ENCODE assay signal across 16 cellular contexts in the genomic region with DNA sequence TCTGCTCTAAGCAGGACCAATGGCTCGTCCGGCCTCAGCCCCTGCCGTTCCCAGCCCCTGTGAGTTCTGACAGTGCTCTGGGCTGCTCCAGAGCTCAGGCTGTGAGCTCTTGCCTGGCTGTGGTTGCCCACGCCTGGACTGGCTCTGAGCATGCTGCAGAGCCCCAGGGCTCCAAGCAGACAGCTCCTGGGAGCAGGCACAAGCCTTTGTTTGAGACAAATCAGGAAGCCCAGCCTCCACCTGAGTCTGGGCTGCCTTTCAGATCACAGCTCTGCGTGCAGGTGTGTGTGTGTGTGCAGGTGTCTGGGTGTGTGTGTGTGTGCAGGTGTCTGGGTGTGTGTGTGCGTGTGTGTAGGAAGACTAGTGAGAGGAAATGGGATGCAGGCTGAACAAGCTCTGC. TPM values are rescaled to one million over a fixed set of nuclear protein-coding genes. Genes with fewer than 3 reads are reported as not detected.
DNase-seq lines count a peak whose midpoint lies in the region; ATAC-seq and TF ChIP-seq lines count a peak whose summit lies in the region.
"Had no signal": no experiment of that assay in that cellular context is flagged by ENCODE, and none has a peak within 500 bp of the region (broad histone marks: within the 10 kb centered on the region; RNA-seq: fewer than 3 reads in every experiment).

No MANE protein-coding gene starts in this region.

- no peak for TF ChIP-seq POLR2A in gastrocnemius medialis (IDR thresholded peaks at IDR 0.05)

- peak overlapping the region; percentile 7; the same call in 1 of the 2 replicates for H3K9ac ChIP-seq in HUES64 (ENCODE audit: low read depth, low read length)
- H3K9ac ChIP-seq: parathyroid adenoma had no signal

- no peaks in the 10 kb centered on the region for H3K36me3 Mint-ChIP-seq in glutamatergic neuron (ENCODE audit: unreplicated experiment)

- H3K27ac Mint-ChIP-seq in glutamatergic neuron (ENCODE audit: unreplicated experiment) = peak overlapping the region; percentile 87
- H3K27ac Mint-ChIP-seq: activated CD4-positive, alpha-beta T cell treated with anti-CD3 and anti-CD28 coated beads, Interleukin-2, amount 10 ng/mL, durations not matched to agents 24 days and 14 days; activated T-cell treated with anti-CD3 and anti-CD28 coated beads, Interleukin-2, amount 50 U/mL, for 24 hours had no signal

- H3K9me3 ChIP-seq in HUES64 (ENCODE audit: insufficient read depth, low read depth, low read length) (no peaks in the 10 kb centered on the region), gastrocnemius medialis (no peaks in the 10 kb centered on the region)

- peaks cover 3% of the 10 kb centered on the region for H3K27me3 Mint-ChIP-seq in glutamatergic neuron (ENCODE audit: unreplicated experiment)

- 85% methylated on average over 6 of the region's 6 CpGs for WGBS in HUES64

- DNase-seq in COLO668 (lab: John Stamatoyannopoulos, UW; ENCODE audit: unreplicated experiment) = peak; percentile 50
- peak; percentile 81 for DNase-seq in NCI-H69 (lab: John Stamatoyannopoulos, UW)
- DNase-seq in glutamatergic neuron = no peak
- DNase-seq in GM10248 (ENCODE audit: extremely low spot score) = no peak
- no peak for DNase-seq in gastrocnemius medialis
- no peak for DNase-seq in NK-92 treated with Interleukin-12 subunit alpha and Interleukin-12 subunit beta, amount 100 ng/mL, for 24 hours (lab: John Stamatoyannopoulos, UW)
- DNase-seq: activated CD4-positive, alpha-beta T cell treated with anti-CD3 and anti-CD28 coated beads, Interleukin-2, amount 10 ng/mL, durations not matched to agents 24 days and 14 days; activated T-cell treated with anti-CD3 and anti-CD28 coated beads, Interleukin-2, amount 50 U/mL, for 24 hours; cerebellar nuclear complex; stimulated activated naive CD8-positive, alpha-beta T cell treated with anti-CD3 and anti-CD28 coated beads, Interleukin-15, amount 100 ng/mL, for 72 hours; T1000 had no signal

- H3K4me1 ChIP-seq in HUES64 (ENCODE audit: insufficient read depth, low read length) (peaks cover 24% of the 10 kb centered on the region), gastrocnemius medialis (no peaks in the 10 kb centered on the region)

- in situ Hi-C loops in gastrocnemius medialis (cut with MboI; ENCODE audit: low sequenced_read_pairs in 4 of 4) = loop anchor here in 2 of 4 donors (10.0 kb wide), 2 partner anchors 771 to 861 kb away; no protein-coding TSS in a partner anchor

- H3K4me3 Mint-ChIP-seq in glutamatergic neuron (ENCODE audit: unreplicated experiment) = peak overlapping the region; percentile 32
- H3K4me3 Mint-ChIP-seq: activated CD4-positive, alpha-beta T cell treated with anti-CD3 and anti-CD28 coated beads, Interleukin-2, amount 10 ng/mL, durations not matched to agents 24 days and 14 days; activated T-cell treated with anti-CD3 and anti-CD28 coated beads, Interleukin-2, amount 50 U/mL, for 24 hours; stimulated activated naive CD8-positive, alpha-beta T cell treated with anti-CD3 and anti-CD28 coated beads, Interleukin-15, amount 100 ng/mL, for 72 hours had no signal

- H3K4me1 Mint-ChIP-seq in glutamatergic neuron (ENCODE audit: low read depth, unreplicated experiment) = peaks cover 20% of the 10 kb centered on the region

- TF ChIP-seq CTCF in glutamatergic neuron (IDR thresholded peaks at IDR 0.05; ENCODE audit: partially characterized antibody, unreplicated experiment) = no peak
- TF ChIP-seq CTCF in GM10248 (IDR thresholded peaks at IDR 0.05; ENCODE audit: control extremely low read depth, extremely low read depth, low read depth, missing control alignments) = no peak
- TF ChIP-seq CTCF in gastrocnemius medialis (IDR thresholded peaks at IDR 0.05 in 4 of 5, conservative IDR thresholded peaks at IDR 0.05 in 1 of 5) = no peak

- peaks cover 21% of the 10 kb centered on the region for H3K27me3 ChIP-seq in HUES64 (ENCODE audit: insufficient read depth, low read length)
- H3K27me3 ChIP-seq in gastrocnemius medialis = no peaks in the 10 kb centered on the region

- ATAC-seq in gastrocnemius medialis (no peak), HG02973 (IDR thresholded peaks at IDR 0.05; ENCODE audit: unreplicated experiment) (no peak)
- ATAC-seq: HCT116; Right ventricle myocardium inferior; stimulated activated naive CD8-positive, alpha-beta T cell treated with anti-CD3 and anti-CD28 coated beads, Interleukin-15, amount 100 ng/mL, for 72 hours had no signal

- no peak overlapping the region for H3K27ac ChIP-seq in HUES64 (ENCODE audit: low read depth, low read length)
- H3K27ac ChIP-seq in gastrocnemius medialis = no peak overlapping the region
- H3K27ac ChIP-seq: parathyroid adenoma had no signal

- POLR2A ChIA-PET in GM10248 (lab: Yijun Ruan, JAX) = no interaction called here

- intact Hi-C loops in gastrocnemius medialis (cut with DNase I; ENCODE audit: low total_unique reads) = no loop called here

- no peaks in the 10 kb centered on the region for H3K36me3 ChIP-seq in HUES64 (ENCODE audit: insufficient read depth, low read length)
- H3K36me3 ChIP-seq in gastrocnemius medialis = no peaks in the 10 kb centered on the region

- H3K9me3 Mint-ChIP-seq in glutamatergic neuron (ENCODE audit: unreplicated experiment) = peaks cover 7% of the 10 kb centered on the region
- H3K9me3 Mint-ChIP-seq: activated CD4-positive, alpha-beta T cell treated with anti-CD3 and anti-CD28 coated beads, Interleukin-2, amount 10 ng/mL, durations not matched to agents 24 days and 14 days; activated T-cell treated with anti-CD3 and anti-CD28 coated beads, Interleukin-2, amount 50 U/mL, for 24 hours; stimulated activated naive CD8-positive, alpha-beta T cell treated with anti-CD3 and anti-CD28 coated beads, Interleukin-15, amount 100 ng/mL, for 72 hours had no signal

- CTCF ChIA-PET in GM10248 (lab: Yijun Ruan, JAX) = interaction anchor here (1.0 to 2.1 kb wide), 6 partner anchors 11 to 772 kb away, joined by 3 to 5 read pairs (median 4); no protein-coding TSS in a partner anchor

- H3K4me3 ChIP-seq in HUES64 (ENCODE audit: low read length) = no peak overlapping the region
- no peak overlapping the region for H3K4me3 ChIP-seq in gastrocnemius medialis

RNA-seq across cellular contexts. Expression of a gene that starts 20.5 kb away (rescaled TPM):
- 22.2 TPM for polyA plus RNA-seq in HUES64 (2013, experiment 1 of 2)
- polyA plus RNA-seq in HUES64 (2013, experiment 2 of 2) = 29.5 TPM
- total RNA-seq in glutamatergic neuron (ENCODE audit: unreplicated experiment) (17.2 TPM), gastrocnemius medialis (1 to 10 TPM; 2.7 to 4.2 (median 3.4) TPM)

RNA-seq across cellular contexts. Expression of a gene that starts 28.6 kb away (rescaled TPM):
- polyA plus RNA-seq in HUES64 (2013, experiment 1 of 2) = 5.4 TPM
- polyA plus RNA-seq in HUES64 (2013, experiment 2 of 2) = 4.3 TPM
- total RNA-seq in glutamatergic neuron (ENCODE audit: unreplicated experiment) (1.8 TPM), gastrocnemius medialis (1 to 10 TPM; 2.5 to 7.0 (median 4.5) TPM)

Comparison
In these comparisons a context has a peak if more than half of its experiments do, and no peak if none do; other contexts are left out.
1. DNase-seq: peak in COLO668 (single experiment) and NCI-H69 (single experiment); none in glutamatergic neuron (single experiment), GM10248 (single experiment), gastrocnemius medialis (0 of 2) and NK-92 treated with Interleukin-12 subunit alpha and Interleukin-12 subunit beta, amount 100 ng/mL, for 24 hours (single experiment).